ENCODE assay signal across 6 cellular contexts in the genomic region with DNA sequence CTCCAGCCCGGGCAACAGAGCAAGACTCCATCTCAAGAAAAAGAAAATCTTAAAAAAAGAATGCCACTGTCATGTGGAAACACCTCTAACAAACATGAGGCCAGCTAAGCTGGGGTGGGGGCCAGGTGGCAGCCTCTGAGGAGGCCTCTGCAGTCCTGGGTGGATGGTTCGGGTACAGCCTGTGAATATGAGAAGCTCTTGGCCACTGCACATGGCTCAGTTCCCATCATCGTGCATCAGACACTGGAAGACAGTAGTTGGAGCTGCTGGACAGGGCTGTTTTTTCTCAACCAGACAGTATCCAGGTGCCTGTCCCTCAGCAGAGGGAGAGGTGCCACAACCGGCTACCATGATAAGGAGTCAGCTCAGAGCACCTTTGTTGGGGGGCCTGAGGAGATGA.
DNase-seq lines count a peak whose midpoint lies in the region; ATAC-seq, FAIRE-seq and TF ChIP-seq lines count a peak whose summit lies in the region.
"Not testable (repeated sequence)": the region's sequence is repeated elsewhere in the genome, so short reads cannot be mapped to it uniquely, and the experiment has no call there.

No MANE protein-coding gene starts in this region.

- FAIRE-seq in bronchial epithelial cell (lab: Jason Lieb, UNC) (peak; percentile 60), keratinocyte (lab: Jason Lieb, UNC) (peak; percentile 53)

- not testable (repeated sequence) for H4K20me1 ChIP-seq in keratinocyte (ENCODE audit: control insufficient read depth, extremely low read depth, insufficient read depth, low read length)

- H3K9me3 ChIP-seq in keratinocyte (ENCODE audit: control insufficient read depth, low read depth, low read length); gastrocnemius medialis: not testable (repeated sequence)

- dilution Hi-C loops in keratinocyte (cut with MboI; ENCODE audit: extremely low pct_ligation_motif_present, low sequenced_read_pairs): not testable (repeated sequence)

- not testable (repeated sequence) for H3K4me1 Mint-ChIP-seq in activated CD4-positive, alpha-beta T cell treated with anti-CD3 and anti-CD28 coated beads, Interleukin-2, amount 10 ng/mL, durations not matched to agents 24 days and 14 days

- not testable (repeated sequence) for H3K79me2 ChIP-seq in keratinocyte (ENCODE audit: control insufficient read depth, insufficient read depth, low read length)

- H3K27ac ChIP-seq in keratinocyte (ENCODE audit: control insufficient read depth, insufficient read depth, low read length); gastrocnemius medialis: not testable (repeated sequence)

- H3K36me3 Mint-ChIP-seq in activated CD4-positive, alpha-beta T cell treated with anti-CD3 and anti-CD28 coated beads, Interleukin-2, amount 10 ng/mL, durations not matched to agents 24 days and 14 days (ENCODE audit: low read depth): not testable (repeated sequence)

- H3K27me3 Mint-ChIP-seq in activated CD4-positive, alpha-beta T cell treated with anti-CD3 and anti-CD28 coated beads, Interleukin-2, amount 10 ng/mL, durations not matched to agents 24 days and 14 days: not testable (repeated sequence)

- H3K9ac ChIP-seq in keratinocyte (ENCODE audit: control insufficient read depth, extremely low read depth, insufficient read depth, low read length): not testable (repeated sequence)

- H3K4me2 ChIP-seq in keratinocyte (ENCODE audit: control insufficient read depth, extremely low read depth, insufficient read depth, low read depth, low read length): not testable (repeated sequence)

- H3K27ac Mint-ChIP-seq in activated CD4-positive, alpha-beta T cell treated with anti-CD3 and anti-CD28 coated beads, Interleukin-2, amount 10 ng/mL, durations not matched to agents 24 days and 14 days: not testable (repeated sequence)

- in situ Hi-C loops in gastrocnemius medialis (cut with MboI; ENCODE audit: low sequenced_read_pairs in 4 of 4): not testable (repeated sequence)

- peak; percentile 12 for DNase-seq in activated CD4-positive, alpha-beta T cell treated with anti-CD3 and anti-CD28 coated beads, Interleukin-2, amount 10 ng/mL, durations not matched to agents 24 days and 14 days
- not testable (repeated sequence) for DNase-seq in bronchial epithelial cell (ENCODE audit: low read depth); Right ventricle myocardium inferior (ENCODE audit: missing footprints); Right ventricle myocardium superior; keratinocyte (ENCODE audit: low read depth, low spot score); gastrocnemius medialis

- not testable (repeated sequence) for H3K36me3 ChIP-seq in bronchial epithelial cell (ENCODE audit: control insufficient read depth, insufficient read depth, low read length); keratinocyte (ENCODE audit: control insufficient read depth in 2 of 2, extremely low read depth in 1 of 2, insufficient read depth in 2 of 2, low read length in 2 of 2); gastrocnemius medialis

- intact Hi-C loops in activated CD4-positive, alpha-beta T cell treated with anti-CD3 and anti-CD28 coated beads, Interleukin-2, amount 10 ng/mL, durations not matched to agents 24 days and 14 days (cut with micrococcal nuclease); Right ventricle myocardium inferior (cut with DNase I); Right ventricle myocardium superior (cut with DNase I); gastrocnemius medialis (cut with DNase I; ENCODE audit: low total_unique reads): not testable (repeated sequence)

- TF ChIP-seq CTCF in bronchial epithelial cell (IDR thresholded peaks at IDR 0.05; ENCODE audit: insufficient read depth, low read length, severe bottlenecking); keratinocyte (optimal IDR thresholded peaks at IDR 0.05 in 1 of 3, IDR thresholded peaks at IDR 0.05 in 1 of 3, conservative IDR thresholded peaks at IDR 0.05 in 1 of 3; ENCODE audit: extremely low read depth in 1 of 3, insufficient read depth in 2 of 3, low read length in 3 of 3); gastrocnemius medialis (IDR thresholded peaks at IDR 0.05 in 4 of 5, conservative IDR thresholded peaks at IDR 0.05 in 1 of 5): not testable (repeated sequence)

- not testable (repeated sequence) for H2AFZ ChIP-seq in keratinocyte (ENCODE audit: control insufficient read depth, low read length)

- TF ChIP-seq POLR2A in gastrocnemius medialis (IDR thresholded peaks at IDR 0.05): not testable (repeated sequence)

- not testable (repeated sequence) for H3K4me3 Mint-ChIP-seq in activated CD4-positive, alpha-beta T cell treated with anti-CD3 and anti-CD28 coated beads, Interleukin-2, amount 10 ng/mL, durations not matched to agents 24 days and 14 days

- not testable (repeated sequence) for H3K4me1 ChIP-seq in keratinocyte (ENCODE audit: control insufficient read depth, extremely low read depth, insufficient read depth, low read length); gastrocnemius medialis

- not testable (repeated sequence) for H3K4me3 ChIP-seq in bronchial epithelial cell (ENCODE audit: low read depth, low read length); keratinocyte (ENCODE audit: control insufficient read depth in 2 of 3, extremely low read depth in 1 of 3, insufficient read depth in 2 of 3, low read depth in 1 of 3, low read length in 3 of 3); gastrocnemius medialis

- not testable (repeated sequence) for H3K27me3 ChIP-seq in bronchial epithelial cell (ENCODE audit: control insufficient read depth, insufficient read depth, low read length); keratinocyte (ENCODE audit: control insufficient read depth, extremely low read depth, insufficient read depth, low read length); gastrocnemius medialis

- H3K9me3 Mint-ChIP-seq in activated CD4-positive, alpha-beta T cell treated with anti-CD3 and anti-CD28 coated beads, Interleukin-2, amount 10 ng/mL, durations not matched to agents 24 days and 14 days: not testable (repeated sequence)

- ATAC-seq in Right ventricle myocardium inferior (peak; percentile 13), Right ventricle myocardium superior (ENCODE audit: poor library complexity) (peak; percentile 11), gastrocnemius medialis (peak; percentile 40 to 49)

- H3K9me1 ChIP-seq in keratinocyte (ENCODE audit: control insufficient read depth, extremely low read depth, insufficient read depth, low read length): not testable (repeated sequence)
